8 cellular contexts compared by ENCODE assay signal in the genomic region with DNA sequence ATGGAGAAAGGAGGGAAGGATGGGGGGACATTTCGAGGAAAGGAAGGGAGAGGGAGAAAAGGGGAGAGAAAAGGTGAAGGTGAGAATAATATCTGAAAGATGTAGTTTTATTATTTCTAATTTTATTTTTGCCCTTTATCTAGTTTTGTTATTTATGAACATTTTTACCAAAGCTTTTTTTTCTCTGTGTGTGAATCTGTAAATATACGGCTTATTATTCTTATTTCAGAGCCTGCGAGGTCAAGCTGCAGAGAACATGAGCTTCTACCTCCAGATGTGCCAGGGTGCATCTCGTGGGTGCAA. TPM values are rescaled to one million over a fixed set of nuclear protein-coding genes. Genes with fewer than 3 reads are reported as not detected.
DNase-seq lines count a peak whose midpoint lies in the region; ATAC-seq and TF ChIP-seq lines count a peak whose summit lies in the region.

No MANE protein-coding gene starts in this region.

- H3K27me3 ChIP-seq in cardiac muscle cell (peaks cover 43% of the 10 kb centered on the region), upper lobe of left lung (no peaks in the 10 kb centered on the region)

- no peaks in the 10 kb centered on the region for H3K9me3 Mint-ChIP-seq in mesothelial cell of epicardium

- H3K4me1 ChIP-seq in cardiac muscle cell (ENCODE audit: low read depth) (no peaks in the 10 kb centered on the region), upper lobe of left lung (peaks cover 14 to 32% (median 18%) of the 10 kb centered on the region in 4 donors)

- H3K27me3 Mint-ChIP-seq in mesothelial cell of epicardium (ENCODE audit: low read depth): peaks cover 81% of the 10 kb centered on the region

- H3K4me3 ChIP-seq in cardiac muscle cell (peak overlapping the region; percentile 27), upper lobe of left lung (peak overlapping the region in 3 of 4 donors; percentile 45 to 59 (median 57))

- H3K36me3 ChIP-seq in cardiac muscle cell (no peaks in the 10 kb centered on the region), upper lobe of left lung (no peaks in the 10 kb centered on the region)

- 55 to 62% methylated on average over 4 of the region's 4 CpGs for WGBS in upper lobe of left lung, 2 donors

- intact Hi-C loops in Right ventricle myocardium inferior (cut with DNase I): loop anchor here (2.0 to 5.0 kb wide), 4 partner anchors 35 to 90 kb away; partner anchors contain the start of genes HLA-A and POLR1H

- peaks cover 22% of the 10 kb centered on the region for H3K4me1 Mint-ChIP-seq in mesothelial cell of epicardium

- H3K27ac ChIP-seq in cardiac muscle cell (no peak overlapping the region), caudate nucleus (ENCODE audit: low read depth, low read length) (peak overlapping the region; percentile 42), upper lobe of left lung (peak overlapping the region; percentile 84 to 95 (median 94))

- ATAC-seq in Right ventricle myocardium inferior: no peak
- ATAC-seq in upper lobe of left lung (ENCODE audit: low FRiP score in 2 of 2): no peak

- H3K36me3 Mint-ChIP-seq in mesothelial cell of epicardium: no peaks in the 10 kb centered on the region

- peak overlapping the region; percentile 82 for H3K4me3 Mint-ChIP-seq in mesothelial cell of epicardium

- no peak for TF ChIP-seq POLR2A in upper lobe of left lung (IDR thresholded peaks at IDR 0.05)

- TF ChIP-seq CTCF in cardiac muscle cell (IDR thresholded peaks at IDR 0.05; ENCODE audit: low read depth, low read length): no peak
- no peak for TF ChIP-seq CTCF in mesothelial cell of epicardium (IDR thresholded peaks at IDR 0.05; ENCODE audit: unreplicated experiment)
- TF ChIP-seq CTCF in upper lobe of left lung (IDR thresholded peaks at IDR 0.05): no peak

- H3K9me3 ChIP-seq in cardiac muscle cell (ENCODE audit: low read depth) (no peaks in the 10 kb centered on the region), upper lobe of left lung (no peaks in the 10 kb centered on the region)

- H3K27ac Mint-ChIP-seq in mesothelial cell of epicardium: peak overlapping the region; percentile 4

- DNase-seq in cardiac muscle cell (ENCODE audit: low read depth in 1 of 2, low spot score in 1 of 2): no peak
- no peak for DNase-seq in Right ventricle myocardium inferior (ENCODE audit: missing footprints)
- no peak for DNase-seq in caudate nucleus (lab: John Stamatoyannopoulos, UW)
- no peak for DNase-seq in mesothelial cell of epicardium (ENCODE audit: low spot score in 2 of 2, unreplicated experiment in 2 of 2)
- DNase-seq in upper lobe of left lung: no peak
- DNase-seq in midbrain (lab: John Stamatoyannopoulos, UW): no peak
- no peak for DNase-seq in activated gamma-delta T cell (lab: John Stamatoyannopoulos, UW)
- DNase-seq in LoVo (ENCODE audit: low spot score): no peak

- no peak for TF ChIP-seq EP300 in upper lobe of left lung (IDR thresholded peaks at IDR 0.05)

RNA-seq across cellular contexts. Expression of gene HLA-A, which starts 35.0 kb away (rescaled TPM):
- total RNA-seq in cardiac muscle cell (164 and 177 TPM in 2 replicates), Right ventricle myocardium inferior (249 TPM), mesothelial cell of epicardium (112 to 115 TPM (median 113 TPM) in 3 replicates), upper lobe of left lung (1,000 to 10,000 TPM in 3 of 6 donors, 100 to 1,000 TPM in 3; 497 to 1,319 (median 949) TPM)
- polyA plus RNA-seq in cardiac muscle cell: 119 TPM in 2 replicates
